12 cellular contexts compared by ENCODE assay signal in the genomic region with DNA sequence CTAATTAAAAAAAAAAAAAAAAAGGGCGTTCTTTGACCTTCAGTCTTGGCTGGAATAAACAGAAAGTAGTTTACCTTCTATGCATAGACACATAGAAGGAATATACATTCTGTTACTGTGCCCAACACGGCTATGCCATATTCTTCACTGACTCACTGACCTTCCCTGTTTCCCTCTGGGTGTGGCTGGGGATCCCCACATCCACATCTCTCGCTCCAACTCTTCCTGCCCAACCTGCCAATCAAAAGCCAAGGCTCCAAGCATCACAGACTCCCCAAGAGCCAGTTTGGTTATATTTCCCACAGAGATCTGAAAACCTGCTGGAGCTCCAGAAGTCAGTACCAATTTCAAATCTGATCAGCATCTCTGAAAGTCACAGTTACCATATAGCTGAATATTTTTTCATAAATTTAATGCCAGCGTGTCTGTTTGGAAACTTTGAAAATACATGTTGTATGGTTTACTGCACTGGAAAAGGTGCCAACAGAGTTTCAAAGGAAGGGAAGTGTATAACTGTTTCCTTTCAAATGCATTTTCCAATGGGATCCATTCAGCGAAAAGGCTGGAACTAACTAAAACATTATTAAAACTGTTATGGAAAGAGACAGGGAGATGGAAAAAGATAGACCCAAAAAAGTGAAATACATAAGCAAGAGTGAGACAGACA.
A peak's percentile ranks its signal among the peaks of the same experiment; 100 is the strongest.
DNase-seq lines count a peak whose midpoint lies in the region; TF ChIP-seq lines count a peak whose summit lies in the region.
"Had no signal": no experiment of that assay in that cellular context is flagged by ENCODE, and none has a peak within 500 bp of the region (broad histone marks: within the 10 kb centered on the region; RNA-seq: fewer than 3 reads in every experiment).

No MANE protein-coding gene starts in this region.

- H3K4me1 ChIP-seq in suprapubic skin = peaks cover 68% of the 10 kb centered on the region

- TF ChIP-seq EP300 in suprapubic skin (IDR thresholded peaks at IDR 0.05) = no peak

- TF ChIP-seq CTCF in suprapubic skin (IDR thresholded peaks at IDR 0.05) (no peak), GM20000 (IDR thresholded peaks at IDR 0.05; ENCODE audit: extremely low read depth, missing control alignments) (no peak)

- H3K4me3 Mint-ChIP-seq in activated T-cell treated with anti-CD3 and anti-CD28 coated beads, Interleukin-2, amount 50 U/mL, for 24 hours = no peak overlapping the region
- no peak overlapping the region for H3K4me3 Mint-ChIP-seq in activated naive CD8-positive, alpha-beta T cell treated with anti-CD3 and anti-CD28 coated beads for 36 hours
- H3K4me3 Mint-ChIP-seq in immature natural killer cell = peak overlapping the region in 1 of 5 donors; percentile 4
- H3K4me3 Mint-ChIP-seq: neural crest cell had no signal

- H3K27ac Mint-ChIP-seq in activated T-cell treated with anti-CD3 and anti-CD28 coated beads, Interleukin-2, amount 50 U/mL, for 24 hours = peak overlapping the region; percentile 91
- H3K27ac Mint-ChIP-seq in activated naive CD8-positive, alpha-beta T cell treated with anti-CD3 and anti-CD28 coated beads for 36 hours = peak overlapping the region; percentile 46
- H3K27ac Mint-ChIP-seq in immature natural killer cell = peak overlapping the region; percentile 76 to 97 (median 92)

- TF ChIP-seq POLR2A in suprapubic skin (IDR thresholded peaks at IDR 0.05) = no peak

- no peaks in the 10 kb centered on the region for H3K27me3 Mint-ChIP-seq in activated T-cell treated with anti-CD3 and anti-CD28 coated beads, Interleukin-2, amount 50 U/mL, for 24 hours
- no peaks in the 10 kb centered on the region for H3K27me3 Mint-ChIP-seq in activated naive CD8-positive, alpha-beta T cell treated with anti-CD3 and anti-CD28 coated beads for 36 hours
- peaks cover 2 to 8% (median 6%) of the 10 kb centered on the region in 3 donors for H3K27me3 Mint-ChIP-seq in immature natural killer cell (ENCODE audit: low read depth in 3 of 3)

- no peak overlapping the region for H3K4me3 ChIP-seq in suprapubic skin

- H3K4me1 Mint-ChIP-seq in activated T-cell treated with anti-CD3 and anti-CD28 coated beads, Interleukin-2, amount 50 U/mL, for 24 hours (ENCODE audit: low read depth) = peaks cover 52% of the 10 kb centered on the region
- H3K4me1 Mint-ChIP-seq in activated naive CD8-positive, alpha-beta T cell treated with anti-CD3 and anti-CD28 coated beads for 36 hours = peaks cover 56% of the 10 kb centered on the region
- peaks cover 55 to 59% of the 10 kb centered on the region in 2 donors for H3K4me1 Mint-ChIP-seq in immature natural killer cell

- 65% methylated on average over 5 of the region's 5 CpGs for WGBS in suprapubic skin

- H3K9me3 ChIP-seq in suprapubic skin = no peaks in the 10 kb centered on the region

- H3K9me3 Mint-ChIP-seq in activated T-cell treated with anti-CD3 and anti-CD28 coated beads, Interleukin-2, amount 50 U/mL, for 24 hours = no peaks in the 10 kb centered on the region
- H3K9me3 Mint-ChIP-seq in activated naive CD8-positive, alpha-beta T cell treated with anti-CD3 and anti-CD28 coated beads for 36 hours = no peaks in the 10 kb centered on the region
- no peaks in the 10 kb centered on the region for H3K9me3 Mint-ChIP-seq in immature natural killer cell
- H3K9me3 Mint-ChIP-seq: neural crest cell had no signal

- no peak for DNase-seq in activated T-cell treated with anti-CD3 and anti-CD28 coated beads, Interleukin-2, amount 50 U/mL, for 24 hours
- no peak for DNase-seq in activated T-cell treated with anti-CD3 and anti-CD28 coated beads, Interleukin-2, amount 50 U/mL, for 48 hours
- no peak for DNase-seq in activated naive CD8-positive, alpha-beta T cell treated with anti-CD3 and anti-CD28 coated beads for 36 hours
- DNase-seq in immature natural killer cell = no peak
- no peak for DNase-seq in suprapubic skin (ENCODE audit: low spot score in 2 of 2)
- DNase-seq in GM20000 (ENCODE audit: low spot score) = no peak
- no peak for DNase-seq in LoVo (ENCODE audit: low spot score)
- no peak for DNase-seq in inferior parietal cortex (ENCODE audit: extremely low spot score)
- DNase-seq: activated gamma-delta T cell treated with Interleukin-2 at 50 U/mL for 16 hours, NCI-H345 had no signal

- H3K27me3 ChIP-seq in suprapubic skin = no peaks in the 10 kb centered on the region

- H3K27ac ChIP-seq in suprapubic skin = peak overlapping the region; percentile 89
- H3K27ac ChIP-seq: VCaP had no signal

- H3K36me3 Mint-ChIP-seq in activated T-cell treated with anti-CD3 and anti-CD28 coated beads, Interleukin-2, amount 50 U/mL, for 24 hours (ENCODE audit: low read depth) = peaks cover 19% of the 10 kb centered on the region
- peaks cover 25% of the 10 kb centered on the region for H3K36me3 Mint-ChIP-seq in activated naive CD8-positive, alpha-beta T cell treated with anti-CD3 and anti-CD28 coated beads for 36 hours
- H3K36me3 Mint-ChIP-seq in immature natural killer cell = peaks cover 0 to 13% (median 4%) of the 10 kb centered on the region in 3 donors

- H3K36me3 ChIP-seq in suprapubic skin = no peaks in the 10 kb centered on the region
